ENCODE assay signal across 1 cellular context in the genomic region with DNA sequence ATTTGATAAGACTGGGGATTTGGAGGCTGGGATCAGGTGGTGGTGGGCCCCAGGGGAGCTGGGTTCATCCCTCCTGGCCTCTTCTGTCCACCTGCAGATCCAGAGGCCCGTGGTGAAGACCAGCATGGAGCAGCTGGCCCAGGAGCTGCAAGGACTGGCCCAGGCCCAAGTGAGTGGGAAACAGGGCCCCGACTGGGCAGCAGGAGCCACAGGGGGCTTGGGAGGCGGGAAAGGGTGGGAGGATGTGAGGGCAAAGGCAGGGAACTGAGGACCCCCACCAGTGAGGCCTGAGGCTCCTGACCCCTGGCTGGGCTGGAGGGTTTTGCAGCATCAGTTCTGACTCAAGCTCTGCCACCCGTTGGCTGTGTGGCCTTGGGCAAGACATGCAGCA.
A peak's percentile ranks its signal among the peaks of the same experiment; 100 is the strongest.
TF ChIP-seq lines count a peak whose summit lies in the region.

No MANE protein-coding gene starts in this region.

TF ChIP-seq in HEK293, 187 proteins besides CTCF, POLR2A, EP300 and RAD21:
- peak; percentile 52 for TF ChIP-seq ZIC2 (tag by site-specific recombination; IDR thresholded peaks at IDR 0.05)
- TF ChIP-seq RBAK (tag by site-specific recombination; IDR thresholded peaks at IDR 0.05): no peak
- no peak for TF ChIP-seq ZNF266 (tag by site-specific recombination; IDR thresholded peaks at IDR 0.05; ENCODE audit: low read depth)
- TF ChIP-seq ZFHX2 (tag by site-specific recombination; conservative IDR thresholded peaks at IDR 0.05): peak; percentile 13; the same call in 1 of the 2 replicates
